In the genomic region with DNA sequence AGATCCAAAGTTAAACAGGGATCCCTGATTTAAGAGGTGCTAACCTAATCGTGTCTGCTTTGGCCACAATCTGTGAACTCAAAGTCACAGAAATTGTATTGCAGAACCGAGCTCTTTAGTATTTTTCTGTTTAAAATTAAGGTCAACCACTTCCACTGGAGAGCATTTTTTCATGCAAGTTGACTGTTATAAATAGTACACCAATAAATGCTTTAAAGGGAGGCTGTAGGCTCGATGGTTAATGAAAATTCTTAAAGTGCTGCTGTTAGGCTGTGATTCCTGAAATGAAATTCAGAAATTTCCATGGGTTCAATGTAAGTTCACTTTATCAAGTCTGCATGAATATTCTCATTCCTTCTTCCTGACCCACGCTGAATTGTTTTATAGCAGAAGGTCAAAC, we compare ENCODE assay signal across 26 cellular contexts.
A peak's percentile ranks its signal among the peaks of the same experiment; 100 is the strongest.
DNase-seq lines count a peak whose midpoint lies in the region; ATAC-seq, FAIRE-seq and TF ChIP-seq lines count a peak whose summit lies in the region.
"Had no signal": no experiment of that assay in that cellular context is flagged by ENCODE, and none has a peak within 500 bp of the region (broad histone marks: within the 10 kb centered on the region; RNA-seq: fewer than 3 reads in every experiment).

No MANE protein-coding gene starts in this region.

- no peak overlapping the region for H2AFZ ChIP-seq in K562 (ENCODE audit: low read depth, low read length)
- peak overlapping the region; percentile 24 for H2AFZ ChIP-seq in smooth muscle cell (ENCODE audit: low read depth)

- H3K27ac ChIP-seq in K562 (ENCODE audit: extremely low read depth, low read depth, low read length) (no peak overlapping the region), smooth muscle cell (ENCODE audit: low read depth) (no peak overlapping the region)
- H3K27ac ChIP-seq: C4-2B, SJCRH30 had no signal

- ATAC-seq in K562, result no peak
- ATAC-seq: HepG2, PC-3, Right ventricle myocardium inferior, SK-N-SH treated with all-trans-retinoic acid at 6 μM for 48 hours had no signal

- 4% methylated on average over 4 of the region's 4 CpGs for WGBS in K562 (ENCODE audit: insufficient coverage, low coverage, missing lambda C conversion rate)
- WGBS in smooth muscle cell (ENCODE audit: low lambda C conversion rate), result 63% methylated on average over 4 of the region's 4 CpGs

- H3K27me3 ChIP-seq in BJ (ENCODE audit: control insufficient read depth, insufficient read depth, low read length) (no peaks in the 10 kb centered on the region), K562 (ENCODE audit: control insufficient read depth in 2 of 2, insufficient read depth in 2 of 2, low read length in 2 of 2) (no peaks in the 10 kb centered on the region), smooth muscle cell (ENCODE audit: low read depth) (no peaks in the 10 kb centered on the region)
- H3K27me3 ChIP-seq: MG63, SJCRH30 had no signal

- no peak for TF ChIP-seq CTCF in BJ (IDR thresholded peaks at IDR 0.05; ENCODE audit: insufficient read depth, low read depth, low read length)
- TF ChIP-seq CTCF in K562 (IDR thresholded peaks at IDR 0.05 in 2 of 3, conservative IDR thresholded peaks at IDR 0.05 in 1 of 3; ENCODE audit: insufficient read depth in 2 of 3, low read depth in 1 of 3, low read length in 3 of 3), result no peak
- no peak for TF ChIP-seq CTCF in smooth muscle cell (IDR thresholded peaks at IDR 0.05; ENCODE audit: borderline replicate concordance, insufficient read depth, poor library complexity, severe bottlenecking)

- POLR2A ChIA-PET in BJ (lab: Charles Lee), result no interaction called here
- POLR2A ChIA-PET in K562 (lab: Yijun Ruan, JAX), result no interaction called here

- H4K20me1 ChIP-seq in K562 (replicated peaks; ENCODE audit: control insufficient read depth, insufficient read depth, low read length) (no peaks in the 10 kb centered on the region), smooth muscle cell (ENCODE audit: low read depth) (no peaks in the 10 kb centered on the region)

- CTCF ChIA-PET in BJ (lab: Yijun Ruan, JAX) (interaction anchor here (0.7 to 1.4 kb wide), 2 partner anchors 16 to 459 kb away, joined by 3 to 4 read pairs; no protein-coding TSS in a partner anchor), K562 (lab: Yijun Ruan, JAX; ENCODE audit: low intra/inter-chr PET ratio) (no interaction called here)

- H3F3A ChIP-seq in smooth muscle cell (ENCODE audit: low read depth), result no peaks in the 10 kb centered on the region

- no peaks in the 10 kb centered on the region for H3K9me1 ChIP-seq in K562 (ENCODE audit: control insufficient read depth, insufficient read depth, low read length)

- intact Hi-C loops in K562 (cut with micrococcal nuclease), result no loop called here

- H3K36me3 ChIP-seq in BJ (ENCODE audit: control insufficient read depth, insufficient read depth, low read length) (no peaks in the 10 kb centered on the region), K562 (ENCODE audit: control insufficient read depth, insufficient read depth, low read length) (no peaks in the 10 kb centered on the region), smooth muscle cell (ENCODE audit: low read depth) (no peaks in the 10 kb centered on the region)
- H3K36me3 ChIP-seq: MG63, SJCRH30 had no signal

- DNase-seq in BJ (ENCODE audit: low read depth) (peak; percentile 55), K562 (ENCODE audit: extremely low read depth in 1 of 4, low spot score in 3 of 4) (no peak), iris pigment epithelial cell (ENCODE audit: low read depth) (peak; percentile 21), smooth muscle cell (lab: John Stamatoyannopoulos, UW; ENCODE audit: unreplicated experiment) (no peak), SKM-1 treated with dmso at 0.1 percent for 144 hours (lab: John Stamatoyannopoulos, UW; ENCODE audit: unreplicated experiment) (no peak), dermis blood vessel endothelial cell (no peak), NCI-H146 treated with DMSO at 0.1 percent for 48 hours (lab: John Stamatoyannopoulos, UW; ENCODE audit: unreplicated experiment) (no peak)
- DNase-seq: CD8-positive, alpha-beta memory T cell; DMS79 treated with DMSO at 0.1 percent for 48 hours; KBM-7; MG63; NCI-H1105 treated with DMSO at 0.1 percent for 48 hours; NCI-H146; NCI-H2029; NCI-H446; NCI-H524 treated with DMSO at 0.1 percent for 48 hours; NCI-H82; NK-92 treated with Interleukin-12 subunit alpha and Interleukin-12 subunit beta, amount 100 ng/mL, for 24 hours; PC-3; SJCRH30 had no signal

- H3K4me3 ChIP-seq in BJ (ENCODE audit: low read depth, low read length), result no peak overlapping the region
- no peak overlapping the region for H3K4me3 ChIP-seq in K562
- no peak overlapping the region for H3K4me3 ChIP-seq in smooth muscle cell
- H3K4me3 ChIP-seq: MG63, SJCRH30 had no signal

- peak; percentile 32 for FAIRE-seq in K562 (lab: Jason Lieb, UNC)
- FAIRE-seq: A204.1, H54, HepG2 had no signal

- H3K9me3 ChIP-seq in K562 (replicated peaks; ENCODE audit: control insufficient read depth, insufficient read depth, low read depth, low read length), result peaks cover 2% of the 10 kb centered on the region; the same call in 1 of the 2 replicates
- H3K9me3 ChIP-seq in smooth muscle cell (replicated peaks; ENCODE audit: low read depth), result no peaks in the 10 kb centered on the region
- H3K9me3 ChIP-seq: MG63, SJCRH30 had no signal

- H3K4me2 ChIP-seq in K562 (ENCODE audit: insufficient read depth, low read length) (no peak overlapping the region), smooth muscle cell (no peak overlapping the region)

- TF ChIP-seq EP300 in K562 (IDR thresholded peaks at IDR 0.05; ENCODE audit: low read length), result no peak

- no peak for TF ChIP-seq RAD21 in K562 (CRISPR knock-in tag; conservative IDR thresholded peaks at IDR 0.05 in 1 of 2, IDR thresholded peaks at IDR 0.05 in 1 of 2)

- H3K9ac ChIP-seq in K562 (ENCODE audit: insufficient read depth in 1 of 2, low read depth in 2 of 2, low read length in 2 of 2) (no peak overlapping the region), smooth muscle cell (ENCODE audit: low read depth) (no peak overlapping the region)

- in situ Hi-C loops in K562 (cut with MboI), result no loop called here

- no TSS peak for BruUV-seq in K562 (replicated peaks; lab: Mats Ljungman, UMichigan)

- H3K79me2 ChIP-seq in K562 (ENCODE audit: control insufficient read depth, insufficient read depth, low read length) (no peaks in the 10 kb centered on the region), smooth muscle cell (ENCODE audit: low read depth) (no peaks in the 10 kb centered on the region)

- H3K4me1 ChIP-seq in K562 (replicated peaks in 1 of 2; ENCODE audit: control insufficient read depth in 2 of 2, insufficient read depth in 2 of 2, low read length in 2 of 2), result no peaks in the 10 kb centered on the region
- H3K4me1 ChIP-seq in smooth muscle cell (ENCODE audit: low read depth), result no peaks in the 10 kb centered on the region
- H3K4me1 ChIP-seq: SJCRH30 had no signal

- TF ChIP-seq POLR2A in K562 (conservative IDR thresholded peaks at IDR 0.05), result no peak

TF ChIP-seq in K562, 482 proteins besides CTCF, POLR2A, EP300 and RAD21:
- no peak for TF ChIP-seq YBX1 (IDR thresholded peaks at IDR 0.05)
- no peak for TF ChIP-seq NCOA4 (IDR thresholded peaks at IDR 0.05; ENCODE audit: partially characterized antibody)
- TF ChIP-seq MYBL2 (IDR thresholded peaks at IDR 0.05; ENCODE audit: low read depth), result no peak
- no peak for TF ChIP-seq MYBL2 (CRISPR knock-in tag; IDR thresholded peaks at IDR 0.05; ENCODE audit: borderline replicate concordance)
- no peak for TF ChIP-seq PYGO2 (tag; IDR thresholded peaks at IDR 0.05)
- TF ChIP-seq, protein P1, sequence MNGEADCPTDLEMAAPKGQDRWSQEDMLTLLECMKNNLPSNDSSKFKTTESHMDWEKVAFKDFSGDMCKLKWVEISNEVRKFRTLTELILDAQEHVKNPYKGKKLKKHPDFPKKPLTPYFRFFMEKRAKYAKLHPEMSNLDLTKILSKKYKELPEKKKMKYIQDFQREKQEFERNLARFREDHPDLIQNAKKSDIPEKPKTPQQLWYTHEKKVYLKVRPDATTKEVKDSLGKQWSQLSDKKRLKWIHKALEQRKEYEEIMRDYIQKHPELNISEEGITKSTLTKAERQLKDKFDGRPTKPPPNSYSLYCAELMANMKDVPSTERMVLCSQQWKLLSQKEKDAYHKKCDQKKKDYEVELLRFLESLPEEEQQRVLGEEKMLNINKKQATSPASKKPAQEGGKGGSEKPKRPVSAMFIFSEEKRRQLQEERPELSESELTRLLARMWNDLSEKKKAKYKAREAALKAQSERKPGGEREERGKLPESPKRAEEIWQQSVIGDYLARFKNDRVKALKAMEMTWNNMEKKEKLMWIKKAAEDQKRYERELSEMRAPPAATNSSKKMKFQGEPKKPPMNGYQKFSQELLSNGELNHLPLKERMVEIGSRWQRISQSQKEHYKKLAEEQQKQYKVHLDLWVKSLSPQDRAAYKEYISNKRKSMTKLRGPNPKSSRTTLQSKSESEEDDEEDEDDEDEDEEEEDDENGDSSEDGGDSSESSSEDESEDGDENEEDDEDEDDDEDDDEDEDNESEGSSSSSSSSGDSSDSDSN (IDR thresholded peaks at IDR 0.05; ENCODE audit: borderline replicate concordance in 1 of 2, low read depth in 2 of 2, low read length in 2 of 2), result no peak
- TF ChIP-seq ZNF217 (CRISPR knock-in tag; IDR thresholded peaks at IDR 0.05), result no peak

Comparison
In these comparisons a context has a peak if more than half of its experiments do, and no peak if none do; other contexts are left out.
1. DNase-seq: peak in BJ (single experiment) and iris pigment epithelial cell (single experiment); none in K562 (0 of 4), smooth muscle cell (single experiment), SKM-1 treated with dmso at 0.1 percent for 144 hours (single experiment), dermis blood vessel endothelial cell (single experiment) and NCI-H146 treated with DMSO at 0.1 percent for 48 hours (single experiment).